16 cellular contexts compared by ENCODE assay signal in genomic region chr5:111775224-111775623, GRCh38. TPM values are rescaled to one million over a fixed set of nuclear protein-coding genes. Genes with fewer than 3 reads are reported as not detected.
DNase-seq lines count a peak whose midpoint lies in the region; ATAC-seq and TF ChIP-seq lines count a peak whose summit lies in the region.
"Had no signal": no experiment of that assay in that cellular context is flagged by ENCODE, and none has a peak within 500 bp of the region (broad histone marks: within the 10 kb centered on the region; RNA-seq: fewer than 3 reads in every experiment).

No MANE protein-coding gene starts in this region.

- POLR2A ChIA-PET in CD8-positive, alpha-beta T cell (lab: Charles Lee): no interaction called here

- CTCF ChIA-PET in CD8-positive, alpha-beta T cell (lab: Charles Lee): no interaction called here

- H3K4me1 Mint-ChIP-seq in CD8-positive, alpha-beta T cell (ENCODE audit: low read depth): no peaks in the 10 kb centered on the region

- H3K4me1 ChIP-seq in cardiac muscle cell (ENCODE audit: low read depth) (peaks cover 9% of the 10 kb centered on the region), right cardiac atrium (ENCODE audit: control insufficient read depth, insufficient read depth, low read length) (no peaks in the 10 kb centered on the region), hepatocyte (ENCODE audit: insufficient read depth) (peaks cover 14% of the 10 kb centered on the region), SJCRH30 (peaks cover 6% of the 10 kb centered on the region; the same call in 1 of the 2 replicates), adrenal gland (replicated peaks in 1 of 2) (peaks cover 0 to 8% of the 10 kb centered on the region in 2 donors)
- H3K4me1 ChIP-seq in CD8-positive, alpha-beta T cell (ENCODE audit: insufficient read depth, low read length): no peaks in the 10 kb centered on the region
- H3K4me1 ChIP-seq: body of pancreas, testis had no signal

- peak overlapping the region; percentile 14 for H3K4me2 ChIP-seq in hepatocyte

- no peaks in the 10 kb centered on the region for H3K36me3 Mint-ChIP-seq in CD8-positive, alpha-beta T cell

- H3K27ac ChIP-seq in cardiac muscle cell (peak overlapping the region; percentile 76), right cardiac atrium (ENCODE audit: low read length) (no peak overlapping the region), hepatocyte (peak overlapping the region; percentile 49), SJCRH30 (no peak overlapping the region), adrenal gland (no peak overlapping the region)
- H3K27ac ChIP-seq in CD8-positive, alpha-beta T cell (ENCODE audit: low read depth, low read length): no peak overlapping the region
- H3K27ac ChIP-seq: body of pancreas, spleen, testis had no signal

- TF ChIP-seq POLR2A in adrenal gland (IDR thresholded peaks at IDR 0.05): no peak

- H3K27ac Mint-ChIP-seq in CD8-positive, alpha-beta T cell: no peak overlapping the region
- H3K27ac Mint-ChIP-seq: activated T-cell treated with anti-CD3 and anti-CD28 coated beads, Interleukin-2, amount 50 U/mL, for 24 hours had no signal

- TF ChIP-seq CTCF in cardiac muscle cell (IDR thresholded peaks at IDR 0.05; ENCODE audit: low read depth, low read length): no peak
- no peak for TF ChIP-seq CTCF in hepatocyte (IDR thresholded peaks at IDR 0.05; ENCODE audit: poor library complexity)
- no peak for TF ChIP-seq CTCF in CD8-positive, alpha-beta T cell (IDR thresholded peaks at IDR 0.05)
- no peak for TF ChIP-seq CTCF in adrenal gland (IDR thresholded peaks at IDR 0.05)

- no peak overlapping the region for H3K4me3 Mint-ChIP-seq in CD8-positive, alpha-beta T cell
- H3K4me3 Mint-ChIP-seq: activated T-cell treated with anti-CD3 and anti-CD28 coated beads, Interleukin-2, amount 50 U/mL, for 24 hours had no signal

- WGBS in right cardiac atrium: 87% methylated on average over 2 of the region's 2 CpGs
- 82% methylated on average over 2 of the region's 2 CpGs for WGBS in hepatocyte (ENCODE audit: low lambda C conversion rate, missing lambda C conversion rate)
- 77 to 94% (median 90%) methylated on average over 2 of the region's 2 CpGs for WGBS in adrenal gland, 4 donors

- H3K4me3 ChIP-seq in cardiac muscle cell (no peak overlapping the region), right cardiac atrium (ENCODE audit: low read length) (no peak overlapping the region), hepatocyte (no peak overlapping the region), SJCRH30 (no peak overlapping the region), adrenal gland (no peak overlapping the region)
- H3K4me3 ChIP-seq in CD8-positive, alpha-beta T cell (ENCODE audit: low read depth, low read length): no peak overlapping the region
- H3K4me3 ChIP-seq: body of pancreas, lung, spleen, testis had no signal

- ATAC-seq in right cardiac atrium (no peak), SK-N-SH treated with all-trans-retinoic acid at 6 μM for 48 hours (peak; percentile 48)
- no peak for ATAC-seq in CD8-positive, alpha-beta T cell
- ATAC-seq: body of pancreas had no signal

- no peaks in the 10 kb centered on the region for H3K79me2 ChIP-seq in hepatocyte

- H2AFZ ChIP-seq in hepatocyte: no peak overlapping the region

- no peaks in the 10 kb centered on the region for H3K9me2 ChIP-seq in hepatocyte (replicated peaks; ENCODE audit: insufficient read depth)

- intact Hi-C loops in right cardiac atrium (cut with DNase I): no loop called here
- intact Hi-C loops in CD8-positive, alpha-beta T cell (cut with DNase I, micrococcal nuclease): no loop called here
- intact Hi-C loops in adrenal gland (cut with DNase I): no loop called here

- no peaks in the 10 kb centered on the region for H4K20me1 ChIP-seq in hepatocyte (ENCODE audit: insufficient read depth, poor library complexity, severe bottlenecking)

- H3K36me3 ChIP-seq in cardiac muscle cell: no peaks in the 10 kb centered on the region
- no peaks in the 10 kb centered on the region for H3K36me3 ChIP-seq in hepatocyte (replicated peaks; ENCODE audit: insufficient read depth, low read depth)
- H3K36me3 ChIP-seq in SJCRH30: no peaks in the 10 kb centered on the region
- no peaks in the 10 kb centered on the region for H3K36me3 ChIP-seq in CD8-positive, alpha-beta T cell (ENCODE audit: insufficient read depth, low read length)
- H3K36me3 ChIP-seq in adrenal gland (replicated peaks in 1 of 2): no peaks in the 10 kb centered on the region
- H3K36me3 ChIP-seq: spleen had no signal

- DNase-seq in cardiac muscle cell (ENCODE audit: low read depth in 1 of 2, low spot score in 1 of 2) (peak in 1 of 2 donors; percentile 70), right cardiac atrium (no peak), hepatocyte (ENCODE audit: low spot score) (no peak), SJCRH30 (no peak), adrenal gland (no peak)
- no peak for DNase-seq in activated naive CD4-positive, alpha-beta T cell treated with Interleukin-2 at 50 U/mL for 16 hours
- no peak for DNase-seq in CD8-positive, alpha-beta T cell
- DNase-seq: 8988T; activated CD4-positive, CD25-positive, alpha-beta regulatory T cell treated with anti-CD3 and anti-CD28 coated beads, Interleukin-2, amount 50 U/mL, for 72 hours; activated T-cell treated with anti-CD3 and anti-CD28 coated beads, Interleukin-2, amount 50 U/mL, for 24 hours; NCI-H1048; spleen; testis had no signal

- H3K27me3 Mint-ChIP-seq in CD8-positive, alpha-beta T cell (ENCODE audit: low read depth): peaks cover 3% of the 10 kb centered on the region

- H3K27me3 ChIP-seq in cardiac muscle cell: no peaks in the 10 kb centered on the region
- no peaks in the 10 kb centered on the region for H3K27me3 ChIP-seq in right cardiac atrium (ENCODE audit: control insufficient read depth, insufficient read depth)
- no peaks in the 10 kb centered on the region for H3K27me3 ChIP-seq in hepatocyte
- H3K27me3 ChIP-seq in SJCRH30: no peaks in the 10 kb centered on the region
- no peaks in the 10 kb centered on the region for H3K27me3 ChIP-seq in CD8-positive, alpha-beta T cell (ENCODE audit: insufficient read depth, low read length)
- no peaks in the 10 kb centered on the region for H3K27me3 ChIP-seq in adrenal gland
- H3K27me3 ChIP-seq: body of pancreas, testis had no signal

- no peaks in the 10 kb centered on the region for H3K9me3 Mint-ChIP-seq in CD8-positive, alpha-beta T cell
- H3K9me3 Mint-ChIP-seq: activated T-cell treated with anti-CD3 and anti-CD28 coated beads, Interleukin-2, amount 50 U/mL, for 24 hours had no signal

- H3K9me3 ChIP-seq in cardiac muscle cell (ENCODE audit: low read depth) (no peaks in the 10 kb centered on the region), right cardiac atrium (ENCODE audit: control insufficient read depth, low read length) (no peaks in the 10 kb centered on the region), hepatocyte (ENCODE audit: low read depth) (no peaks in the 10 kb centered on the region), SJCRH30 (replicated peaks) (no peaks in the 10 kb centered on the region), adrenal gland (replicated peaks in 1 of 3) (no peaks in the 10 kb centered on the region)
- H3K9me3 ChIP-seq in CD8-positive, alpha-beta T cell (ENCODE audit: low read length): no peaks in the 10 kb centered on the region
- H3K9me3 ChIP-seq: body of pancreas, spleen, testis had no signal

TF ChIP-seq in SK-N-SH treated with all-trans-retinoic acid at 6 μM for 48 hours, 23 proteins besides CTCF, POLR2A, EP300 and RAD21 (continues in another document):
- TF ChIP-seq BACH2 (CRISPR knock-in tag; IDR thresholded peaks at IDR 0.05; ENCODE audit: borderline replicate concordance) (no peak), ESRRG (CRISPR knock-in tag; IDR thresholded peaks at IDR 0.05) (no peak), ZNF70 (CRISPR knock-in tag; IDR thresholded peaks at IDR 0.05) (no peak), SNAI2 (CRISPR knock-in tag; IDR thresholded peaks at IDR 0.05) (no peak), CSDC2 (CRISPR knock-in tag; IDR thresholded peaks at IDR 0.05) (no peak), ZNF8 (CRISPR knock-in tag; IDR thresholded peaks at IDR 0.05) (no peak), GLIS3 (CRISPR knock-in tag; IDR thresholded peaks at IDR 0.05) (no peak), ZFP30 (CRISPR knock-in tag; IDR thresholded peaks at IDR 0.05) (no peak), ZFP3 (CRISPR knock-in tag; IDR thresholded peaks at IDR 0.05) (no peak), PATZ1 (CRISPR knock-in tag; IDR thresholded peaks at IDR 0.05; ENCODE audit: borderline replicate concordance) (no peak), TCF4 (CRISPR knock-in tag; IDR thresholded peaks at IDR 0.05; ENCODE audit: borderline replicate concordance) (no peak), ZNF565 (CRISPR knock-in tag; conservative IDR thresholded peaks at IDR 0.05; ENCODE audit: low read depth) (no peak), ARNTL (CRISPR knock-in tag; IDR thresholded peaks at IDR 0.05; ENCODE audit: borderline replicate concordance, low read depth) (no peak), TOX (CRISPR knock-in tag; IDR thresholded peaks at IDR 0.05; ENCODE audit: borderline replicate concordance) (no peak), ZC3H10 (CRISPR knock-in tag; IDR thresholded peaks at IDR 0.05) (no peak), PPARA (CRISPR knock-in tag; IDR thresholded peaks at IDR 0.05; ENCODE audit: borderline replicate concordance) (no peak)

RNA-seq across cellular contexts. Expression of gene NREP, which starts 18.2 kb away (rescaled TPM):
- total RNA-seq in cardiac muscle cell (613 and 681 TPM in 2 replicates), right cardiac atrium (10 to 100 TPM; 14.9 to 35.8 (median 32.4) TPM), hepatocyte (263 and 294 TPM in 2 replicates), adrenal gland (100 to 1,000 TPM in 1 of 8 donors, 10 to 100 TPM in 7; 11.4 to 107 (median 65.5) TPM)
- polyA plus RNA-seq in cardiac muscle cell (981 and 1,191 TPM in 2 replicates), right cardiac atrium (26.3 TPM), hepatocyte (148 and 177 TPM in 2 replicates), adrenal gland (10 to 100 TPM; 35.1 to 50.6 (median 41.9) TPM)
- total RNA-seq in SJCRH30 (2014; rRNA removed; shearing (Covaris generic)): 96.8 and 101 TPM in 2 replicates
- total RNA-seq in CD8-positive, alpha-beta T cell: 1 to 10 TPM; 1.9 to 2.2 TPM

Comparison
In these comparisons a context has a peak if more than half of its experiments do, and no peak if none do; other contexts are left out.
1. H3K27ac ChIP-seq: peak in cardiac muscle cell (single experiment) and hepatocyte (single experiment); none in right cardiac atrium (single experiment), SJCRH30 (single experiment), CD8-positive, alpha-beta T cell (single experiment) and adrenal gland (0 of 5).